ENCODE assay signal across 8 cellular contexts in the genomic region with DNA sequence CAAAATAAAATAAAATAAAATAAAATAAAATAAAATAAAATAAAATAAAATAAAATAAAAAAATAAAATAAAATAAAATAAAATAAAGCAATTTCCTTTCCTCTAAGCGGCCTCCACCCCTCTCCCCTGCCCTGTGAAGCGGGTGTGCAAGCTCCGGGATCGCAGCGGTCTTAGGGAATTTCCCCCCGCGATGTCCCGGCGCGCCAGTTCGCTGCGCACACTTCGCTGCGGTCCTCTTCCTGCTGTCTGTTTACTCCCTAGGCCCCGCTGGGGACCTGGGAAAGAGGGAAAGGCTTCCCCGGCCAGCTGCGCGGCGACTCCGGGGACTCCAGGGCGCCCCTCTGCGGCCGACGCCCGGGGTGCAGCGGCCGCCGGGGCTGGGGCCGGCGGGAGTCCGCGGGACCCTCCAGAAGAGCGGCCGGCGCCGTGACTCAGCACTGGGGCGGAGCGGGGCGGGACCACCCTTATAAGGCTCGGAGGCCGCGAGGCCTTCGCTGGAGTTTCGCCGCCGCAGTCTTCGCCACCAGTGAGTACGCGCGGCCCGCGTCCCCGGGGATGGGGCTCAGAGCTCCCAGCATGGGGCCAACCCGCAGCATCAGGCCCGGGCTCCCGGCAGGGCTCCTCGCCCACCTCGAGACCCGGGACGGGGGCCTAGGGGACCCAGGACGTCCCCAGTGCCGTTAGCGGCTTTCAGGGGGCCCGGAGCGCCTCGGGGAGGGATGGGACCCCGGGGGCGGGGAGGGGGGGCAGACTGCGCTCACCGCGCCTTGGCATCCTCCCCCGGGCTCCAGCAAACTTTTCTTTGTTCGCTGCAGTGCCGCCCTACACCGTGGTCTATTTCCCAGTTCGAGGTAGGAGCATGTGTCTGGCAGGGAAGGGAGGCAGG. TPM values are rescaled to one million over a fixed set of nuclear protein-coding genes. Genes with fewer than 3 reads are reported as not detected.
DNase-seq lines count a peak whose midpoint lies in the region; ATAC-seq, FAIRE-seq and TF ChIP-seq lines count a peak whose summit lies in the region.

A gene (plus strand): TSS at position 494 of the 886 bp plus-strand sequence. CDS start 32 bp downstream, at position 526.

- H3K27me3 ChIP-seq in parathyroid adenoma (ENCODE audit: control insufficient read depth, insufficient read depth, low read length) (no peaks in the 10 kb centered on the region), thyroid gland (no peaks in the 10 kb centered on the region)

- H3K27ac ChIP-seq in parathyroid adenoma: peak within 1 kb of the TSS; percentile 84
- H3K27ac ChIP-seq in thyroid gland: peak within 1 kb of the TSS; percentile 95 to 100 (median 99)

- peaks cover 0 to 18% of the 10 kb centered on the region in 2 donors for H3K9me3 Mint-ChIP-seq in activated naive CD4-positive, alpha-beta T cell treated with anti-CD3 and anti-CD28 coated beads, Interleukin-2, amount 50 U/mL, for 72 hours

- peaks cover 5% of the 10 kb centered on the region for H3K4me1 ChIP-seq in parathyroid adenoma
- H3K4me1 ChIP-seq in thyroid gland: peaks cover 31 to 36% of the 10 kb centered on the region in 2 donors

- no peaks in the 10 kb centered on the region for H3K9me3 ChIP-seq in parathyroid adenoma (ENCODE audit: control insufficient read depth, low read length)
- no peaks in the 10 kb centered on the region for H3K9me3 ChIP-seq in thyroid gland

- H2AFZ ChIP-seq in parathyroid adenoma: peak within 1 kb of the TSS; percentile 75

- H3K36me3 Mint-ChIP-seq in activated naive CD4-positive, alpha-beta T cell treated with anti-CD3 and anti-CD28 coated beads, Interleukin-2, amount 50 U/mL, for 72 hours: peaks cover 0 to 37% of the 10 kb centered on the region in 2 donors

- H3K4me3 ChIP-seq in parathyroid adenoma (ENCODE audit: low read depth, low read length) (peak within 1 kb of the TSS; percentile 57), thyroid gland (replicated peaks in 1 of 3) (peak within 1 kb of the TSS in 2 of 3 donors; percentile 68 to 84)

- no peaks in the 10 kb centered on the region for H3K36me3 ChIP-seq in parathyroid adenoma (ENCODE audit: control insufficient read depth, insufficient read depth, low read length)
- peaks cover 8 to 13% of the 10 kb centered on the region in 2 donors for H3K36me3 ChIP-seq in thyroid gland

- no peak for FAIRE-seq in D721Med (lab: Jason Lieb, UNC)

- ATAC-seq in GM21360 (IDR thresholded peaks at IDR 0.05; ENCODE audit: unreplicated experiment) (peak; percentile 51), Right ventricle myocardium inferior (peak; percentile 98)
- ATAC-seq in activated naive CD4-positive, alpha-beta T cell treated with anti-CD3 and anti-CD28 coated beads, Interleukin-2, amount 50 U/mL, for 72 hours: peak; percentile 87 to 96

- intact Hi-C loops in Right ventricle myocardium inferior (cut with DNase I): loop anchor here (1.0 kb wide), 2 partner anchors 23 to 182 kb away; a partner anchor contains a TSS
- intact Hi-C loops in thyroid gland (cut with DNase I): no loop called here

- H3K9ac ChIP-seq in parathyroid adenoma: peak within 1 kb of the TSS; percentile 28

- peak; percentile 59 for TF ChIP-seq CTCF in D721Med (IDR thresholded peaks at IDR 0.05; ENCODE audit: insufficient read depth, missing control alignments)
- TF ChIP-seq CTCF in parathyroid adenoma (IDR thresholded peaks at IDR 0.05): peak; percentile 69
- TF ChIP-seq CTCF in thyroid gland (IDR thresholded peaks at IDR 0.05): peak; percentile 42 to 95 (median 76)

- WGBS in thyroid gland, 2 donors: 0% methylated on average over 15 to 19 of the region's 76 CpGs

- no peaks in the 10 kb centered on the region for H3K79me2 ChIP-seq in parathyroid adenoma

- peak; percentile 51 for DNase-seq in D721Med (ENCODE audit: insufficient read length, low spot score)
- DNase-seq in HuH-7 (ENCODE audit: low spot score): peak; percentile 98
- DNase-seq in SKM-1 treated with dmso at 0.1 percent for 144 hours (lab: John Stamatoyannopoulos, UW; ENCODE audit: unreplicated experiment): peak; percentile 63
- DNase-seq in activated naive CD4-positive, alpha-beta T cell treated with anti-CD3 and anti-CD28 coated beads, Interleukin-2, amount 50 U/mL, for 72 hours (ENCODE audit: low spot score in 2 of 2): peak; percentile 80 to 85
- peak; percentile 97 for DNase-seq in Right ventricle myocardium inferior (ENCODE audit: missing footprints)
- DNase-seq in thyroid gland: peak; percentile 91

- TF ChIP-seq POLR2A in thyroid gland (IDR thresholded peaks at IDR 0.05): peak; percentile 87 to 96

- H3K27ac Mint-ChIP-seq in activated naive CD4-positive, alpha-beta T cell treated with anti-CD3 and anti-CD28 coated beads, Interleukin-2, amount 50 U/mL, for 72 hours: peak within 1 kb of the TSS; percentile 62 to 94

- peak within 1 kb of the TSS; percentile 75 for H3K4me2 ChIP-seq in parathyroid adenoma (ENCODE audit: low read length)

RNA-seq across cellular contexts. Expression of the gene that starts here (rescaled TPM):
- 100 to 1,000 TPM; 247 to 466 TPM for total RNA-seq in activated naive CD4-positive, alpha-beta T cell treated with anti-CD3 and anti-CD28 coated beads, Interleukin-2, amount 50 U/mL, for 72 hours
- 393 TPM for total RNA-seq in Right ventricle myocardium inferior
- total RNA-seq in thyroid gland: 1,000 to 10,000 TPM in 3 of 4 donors, 100 to 1,000 TPM in 1; 877 to 4,013 (median 1,716) TPM

Comparison
In these comparisons a context has a peak if more than half of its experiments do, and no peak if none do; other contexts are left out.
1. Peak in every context shown above with its lines: DNase-seq, ATAC-seq, H3K4me3 ChIP-seq and H3K27ac ChIP-seq.